Comparison of ENCODE assay signal across 24 cellular contexts in genomic region chr11:15361316-15361715, GRCh38.
"Had no signal": no experiment of that assay in that cellular context is flagged by ENCODE, and none has a peak within 500 bp of the region (broad histone marks: within the 10 kb centered on the region; RNA-seq: fewer than 3 reads in every experiment).

No MANE protein-coding gene starts in this region.

- H3K27me3 ChIP-seq: neural progenitor cell, ovary, right lobe of liver, sigmoid colon, stomach, thyroid gland, tibial nerve, upper lobe of right lung, uterus had no signal

- H3K79me2 ChIP-seq: parathyroid adenoma had no signal

- H3K4me1 ChIP-seq: neural progenitor cell, parathyroid adenoma, psoas muscle, right lobe of liver, sigmoid colon, stomach, thyroid gland, tibial nerve, upper lobe of right lung, uterus had no signal

- H3K9ac ChIP-seq: neural progenitor cell, parathyroid adenoma had no signal

- DNase-seq: natural killer cell; occipital lobe; ovary; posterior cingulate gyrus; psoas muscle; right cardiac atrium; right lobe of liver; sigmoid colon; small intestine; stimulated activated CD4-positive, alpha-beta T cell treated with anti-CD3 and anti-CD28 coated beads, Interleukin-15, amount 100 ng/mL, for 24 hours; stimulated activated CD4-positive, alpha-beta T cell treated with anti-CD3 and anti-CD28 coated beads, Interleukin-2, amount 100 ng/mL, for 24 hours; stimulated activated CD4-positive, alpha-beta T cell treated with anti-CD3 and anti-CD28 coated beads, Interleukin-2, amount 100 ng/mL, for 48 hours; stimulated activated CD4-positive, alpha-beta T cell treated with anti-CD3 and anti-CD28 coated beads, Interleukin-4, amount 100 ng/mL, for 24 hours; stimulated activated naive B cell treated with anti-CD40 and anti-IgM and Interleukin-4, amounts not matched to agents 10 μg/mL and 1 μg/mL and 100 μg/mL, for 72 hours; stimulated activated naive CD4-positive, alpha-beta T cell treated with Interleukin-2 at 50 U/mL for 16 hours; stomach; thyroid gland; upper lobe of right lung; uterus had no signal

- H3K4me2 ChIP-seq: neural progenitor cell had no signal

- H3K36me3 ChIP-seq: neural progenitor cell, ovary, right lobe of liver, sigmoid colon, stomach, thoracic aorta, thyroid gland, tibial nerve, upper lobe of right lung, uterus had no signal

- ATAC-seq: natural killer cell; psoas muscle; right cardiac atrium; right lobe of liver; stimulated activated effector memory CD8-positive, alpha-beta T cell treated with anti-CD3 and anti-CD28 coated beads, Interleukin-12 subunit alpha, Interleukin-12 subunit beta, amount 100 ng/mL, for 72 hours; stimulated activated naive B cell treated with anti-CD40 and anti-IgM and Interleukin-4, amounts not matched to agents 10 μg/mL and 1 μg/mL and 100 μg/mL, for 72 hours; upper lobe of right lung had no signal

- H3K27ac ChIP-seq: neural progenitor cell, ovary, parathyroid adenoma, psoas muscle, right lobe of liver, sigmoid colon, stomach, thoracic aorta, thyroid gland, tibial nerve, upper lobe of right lung, uterus had no signal

- FAIRE-seq: small intestine had no signal

- H3K4me3 ChIP-seq: neural progenitor cell, ovary, psoas muscle, right lobe of liver, sigmoid colon, stomach, thoracic aorta, thyroid gland, tibial nerve, upper lobe of right lung, uterus had no signal
